In the genomic region with DNA sequence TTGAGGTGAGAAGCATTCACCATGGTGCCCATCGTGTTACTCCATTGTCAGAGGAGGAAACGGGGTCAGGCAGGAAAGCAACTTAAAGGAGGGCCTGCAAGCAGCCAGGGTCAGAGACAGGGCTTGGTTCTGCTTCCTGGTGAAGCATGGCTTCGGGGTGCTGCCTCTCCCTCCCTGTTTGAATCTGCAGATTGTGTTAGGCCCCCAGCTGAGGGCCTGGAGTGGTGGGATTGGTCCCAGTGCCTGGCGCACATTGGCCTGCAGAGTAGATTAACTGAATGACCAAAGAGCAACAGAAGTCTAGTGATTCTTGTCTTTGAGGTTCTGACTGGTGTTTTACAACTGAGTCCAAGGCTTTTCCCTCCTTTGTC, we compare ENCODE assay signal across 2 cellular contexts.
TF ChIP-seq lines count a peak whose summit lies in the region.

No MANE protein-coding gene starts in this region.

TF ChIP-seq in IMR-90, 13 proteins besides CTCF, POLR2A, EP300 and RAD21:
- TF ChIP-seq MAFK (IDR thresholded peaks at IDR 0.05; ENCODE audit: low read depth, low read length) (no peak), RFX5 (IDR thresholded peaks at IDR 0.05; ENCODE audit: low read depth, low read length) (no peak), SMC3 (IDR thresholded peaks at IDR 0.05; ENCODE audit: low read depth, low read length) (no peak), CHD1 (IDR thresholded peaks at IDR 0.05; ENCODE audit: low read depth, low read length) (no peak), RCOR1 (IDR thresholded peaks at IDR 0.05; ENCODE audit: insufficient replicate concordance, low read length) (no peak), CEBPB (IDR thresholded peaks at IDR 0.05; ENCODE audit: low read depth, low read length) (no peak), BHLHE40 (IDR thresholded peaks at IDR 0.05; ENCODE audit: low read depth, low read length) (no peak), FOS (IDR thresholded peaks at IDR 0.05; ENCODE audit: low read depth, low read length) (no peak), MAZ (IDR thresholded peaks at IDR 0.05; ENCODE audit: borderline replicate concordance, low read depth, low read length) (no peak), NFE2L2 (IDR thresholded peaks at IDR 0.05; ENCODE audit: low read depth, low read length) (no peak), MXI1 (IDR thresholded peaks at IDR 0.05; ENCODE audit: borderline replicate concordance, low read depth, low read length) (no peak)
- TF ChIP-seq, protein P1, sequence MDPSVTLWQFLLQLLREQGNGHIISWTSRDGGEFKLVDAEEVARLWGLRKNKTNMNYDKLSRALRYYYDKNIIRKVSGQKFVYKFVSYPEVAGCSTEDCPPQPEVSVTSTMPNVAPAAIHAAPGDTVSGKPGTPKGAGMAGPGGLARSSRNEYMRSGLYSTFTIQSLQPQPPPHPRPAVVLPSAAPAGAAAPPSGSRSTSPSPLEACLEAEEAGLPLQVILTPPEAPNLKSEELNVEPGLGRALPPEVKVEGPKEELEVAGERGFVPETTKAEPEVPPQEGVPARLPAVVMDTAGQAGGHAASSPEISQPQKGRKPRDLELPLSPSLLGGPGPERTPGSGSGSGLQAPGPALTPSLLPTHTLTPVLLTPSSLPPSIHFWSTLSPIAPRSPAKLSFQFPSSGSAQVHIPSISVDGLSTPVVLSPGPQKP (IDR thresholded peaks at IDR 0.05; ENCODE audit: borderline replicate concordance, low read depth, low read length): no peak
- TF ChIP-seq, protein P2, sequence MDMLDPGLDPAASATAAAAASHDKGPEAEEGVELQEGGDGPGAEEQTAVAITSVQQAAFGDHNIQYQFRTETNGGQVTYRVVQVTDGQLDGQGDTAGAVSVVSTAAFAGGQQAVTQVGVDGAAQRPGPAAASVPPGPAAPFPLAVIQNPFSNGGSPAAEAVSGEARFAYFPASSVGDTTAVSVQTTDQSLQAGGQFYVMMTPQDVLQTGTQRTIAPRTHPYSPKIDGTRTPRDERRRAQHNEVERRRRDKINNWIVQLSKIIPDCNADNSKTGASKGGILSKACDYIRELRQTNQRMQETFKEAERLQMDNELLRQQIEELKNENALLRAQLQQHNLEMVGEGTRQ (IDR thresholded peaks at IDR 0.05; ENCODE audit: low read depth, low read length): no peak

TF ChIP-seq in GM12878, 131 proteins besides CTCF, POLR2A, EP300 and RAD21:
- TF ChIP-seq NR2F1 (conservative IDR thresholded peaks at IDR 0.05): no peak
- no peak for TF ChIP-seq SUPT20H (IDR thresholded peaks at IDR 0.05; ENCODE audit: borderline replicate concordance, control insufficient read depth, low read depth, low read length)
- TF ChIP-seq YY1 (IDR thresholded peaks at IDR 0.05; ENCODE audit: low read depth, low read length): no peak
- TF ChIP-seq HDAC2 (IDR thresholded peaks at IDR 0.05): no peak
- TF ChIP-seq, protein P3, sequence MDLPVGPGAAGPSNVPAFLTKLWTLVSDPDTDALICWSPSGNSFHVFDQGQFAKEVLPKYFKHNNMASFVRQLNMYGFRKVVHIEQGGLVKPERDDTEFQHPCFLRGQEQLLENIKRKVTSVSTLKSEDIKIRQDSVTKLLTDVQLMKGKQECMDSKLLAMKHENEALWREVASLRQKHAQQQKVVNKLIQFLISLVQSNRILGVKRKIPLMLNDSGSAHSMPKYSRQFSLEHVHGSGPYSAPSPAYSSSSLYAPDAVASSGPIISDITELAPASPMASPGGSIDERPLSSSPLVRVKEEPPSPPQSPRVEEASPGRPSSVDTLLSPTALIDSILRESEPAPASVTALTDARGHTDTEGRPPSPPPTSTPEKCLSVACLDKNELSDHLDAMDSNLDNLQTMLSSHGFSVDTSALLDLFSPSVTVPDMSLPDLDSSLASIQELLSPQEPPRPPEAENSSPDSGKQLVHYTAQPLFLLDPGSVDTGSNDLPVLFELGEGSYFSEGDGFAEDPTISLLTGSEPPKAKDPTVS (IDR thresholded peaks at IDR 0.05; ENCODE audit: low read depth, low read length): no peak
- TF ChIP-seq, protein P4, sequence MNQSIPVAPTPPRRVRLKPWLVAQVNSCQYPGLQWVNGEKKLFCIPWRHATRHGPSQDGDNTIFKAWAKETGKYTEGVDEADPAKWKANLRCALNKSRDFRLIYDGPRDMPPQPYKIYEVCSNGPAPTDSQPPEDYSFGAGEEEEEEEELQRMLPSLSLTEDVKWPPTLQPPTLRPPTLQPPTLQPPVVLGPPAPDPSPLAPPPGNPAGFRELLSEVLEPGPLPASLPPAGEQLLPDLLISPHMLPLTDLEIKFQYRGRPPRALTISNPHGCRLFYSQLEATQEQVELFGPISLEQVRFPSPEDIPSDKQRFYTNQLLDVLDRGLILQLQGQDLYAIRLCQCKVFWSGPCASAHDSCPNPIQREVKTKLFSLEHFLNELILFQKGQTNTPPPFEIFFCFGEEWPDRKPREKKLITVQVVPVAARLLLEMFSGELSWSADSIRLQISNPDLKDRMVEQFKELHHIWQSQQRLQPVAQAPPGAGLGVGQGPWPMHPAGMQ (IDR thresholded peaks at IDR 0.05; ENCODE audit: borderline replicate concordance): no peak
- no peak for TF ChIP-seq MTA3 (IDR thresholded peaks at IDR 0.05; ENCODE audit: borderline replicate concordance, low read length)
- TF ChIP-seq MYC (IDR thresholded peaks at IDR 0.05; ENCODE audit: insufficient read depth, insufficient read length, insufficient replicate concordance, low read length, severe bottlenecking): no peak
- TF ChIP-seq IRF4 (IDR thresholded peaks at IDR 0.05; ENCODE audit: low read depth, low read length): no peak
- TF ChIP-seq NFXL1 (IDR thresholded peaks at IDR 0.05; ENCODE audit: borderline replicate concordance): no peak
- TF ChIP-seq, protein P2 (IDR thresholded peaks at IDR 0.05; ENCODE audit: borderline replicate concordance, low read depth, low read length): no peak
- no peak for TF ChIP-seq TAF1 (IDR thresholded peaks at IDR 0.05; ENCODE audit: borderline replicate concordance, low read depth, low read length)
